In genomic region chr1:28830814-28831213, GRCh38 we compare ENCODE assay signal across 2 cellular contexts.
TF ChIP-seq lines count a peak whose summit lies in the region.

No MANE protein-coding gene starts in this region.

TF ChIP-seq in HEK293, 187 proteins besides CTCF, POLR2A, EP300 and RAD21 (continued from another document):
- peak; percentile 53 for TF ChIP-seq PRDM10 (tag by site-specific recombination; IDR thresholded peaks at IDR 0.05)
- TF ChIP-seq ZNF692 (tag by site-specific recombination; IDR thresholded peaks at IDR 0.05): peak; percentile 34; the same call in 1 of the 2 replicates
- no peak for TF ChIP-seq ZNF791 (tag by site-specific recombination; IDR thresholded peaks at IDR 0.05)
- TF ChIP-seq ZNF221 (tag by site-specific recombination; IDR thresholded peaks at IDR 0.05; ENCODE audit: borderline replicate concordance): no peak
- TF ChIP-seq ZNF280D (tag by site-specific recombination; IDR thresholded peaks at IDR 0.05): no peak
- no peak for TF ChIP-seq ZNF704 (tag by site-specific recombination; IDR thresholded peaks at IDR 0.05)
- TF ChIP-seq ZNF544 (tag by site-specific recombination; IDR thresholded peaks at IDR 0.05): no peak

TF ChIP-seq in SK-N-SH, 30 proteins besides CTCF, POLR2A, EP300 and RAD21 (continued from another document):
- TF ChIP-seq SMC3 (IDR thresholded peaks at IDR 0.05; ENCODE audit: low read depth, low read length) (no peak), IRF3 (IDR thresholded peaks at IDR 0.05; ENCODE audit: low read depth, low read length) (no peak), TAF1 (IDR thresholded peaks at IDR 0.05; ENCODE audit: borderline replicate concordance, low read depth, low read length) (no peak), MXI1 (IDR thresholded peaks at IDR 0.05; ENCODE audit: low read depth, low read length) (peak; percentile 45; the same call in 1 of the 2 replicates), REST (IDR thresholded peaks at IDR 0.05; ENCODE audit: low read depth, low read length) (no peak), PBX3 (IDR thresholded peaks at IDR 0.05) (no peak), JUND (IDR thresholded peaks at IDR 0.05) (no peak), USF2 (IDR thresholded peaks at IDR 0.05; ENCODE audit: borderline replicate concordance, low read depth, low read length) (no peak), NFIC (IDR thresholded peaks at IDR 0.05; ENCODE audit: borderline replicate concordance) (peak; percentile 41; the same call in 1 of the 2 replicates), FOSL2 (IDR thresholded peaks at IDR 0.05; ENCODE audit: borderline replicate concordance, low read depth) (no peak), RFX5 (IDR thresholded peaks at IDR 0.05; ENCODE audit: low read length) (no peak), GATA2 (CRISPR knock-in tag; IDR thresholded peaks at IDR 0.05) (peak; percentile 93), SIN3A (IDR thresholded peaks at IDR 0.05; ENCODE audit: borderline replicate concordance, low read depth, low read length) (no peak)
TF ChIP-seq in SK-N-SH: peak in this region for 8.
